ENCODE assay signal across 17 cellular contexts in genomic region chr4:94480362-94480951, GRCh38. TPM values are rescaled to one million over a fixed set of nuclear protein-coding genes. Genes with fewer than 3 reads are reported as not detected.
A peak's percentile ranks its signal among the peaks of the same experiment; 100 is the strongest.
DNase-seq lines count a peak whose midpoint lies in the region; ATAC-seq and TF ChIP-seq lines count a peak whose summit lies in the region.
"Had no signal": no experiment of that assay in that cellular context is flagged by ENCODE, and none has a peak within 500 bp of the region (broad histone marks: within the 10 kb centered on the region; RNA-seq: fewer than 3 reads in every experiment).

No MANE protein-coding gene starts in this region.

- peak; percentile 24 for DNase-seq in OCI-M1 (lab: John Stamatoyannopoulos, UW)
- DNase-seq in heart left ventricle: no peak
- no peak for DNase-seq in nephron progenitor cell
- DNase-seq in CD14-positive monocyte (ENCODE audit: low spot score): no peak
- DNase-seq in activated effector memory CD4-positive, alpha-beta T cell treated with Interleukin-2 at 50 U/mL for 16 hours: no peak
- DNase-seq in cerebellar nuclear complex (lab: John Stamatoyannopoulos, UW): no peak
- DNase-seq: central memory CD4-positive, alpha-beta T cell; effector CD8-positive, alpha-beta T cell; esophagus squamous epithelium; H9; NCI-H1930; NCI-H446 treated with DMSO at 0.1 percent for 48 hours; stimulated activated naive CD4-positive, alpha-beta T cell treated with Interleukin-2 at 50 U/mL for 16 hours; upper lobe of right lung had no signal

- H3K27me3 Mint-ChIP-seq in nephron progenitor cell (ENCODE audit: low read depth, poor library complexity): no peaks in the 10 kb centered on the region
- peaks cover 0 to 1% (median 0%) of the 10 kb centered on the region in 3 donors for H3K27me3 Mint-ChIP-seq in CD14-positive monocyte (ENCODE audit: low read depth in 3 of 3)

- H3K9me3 ChIP-seq in heart left ventricle: no peaks in the 10 kb centered on the region
- H3K9me3 ChIP-seq: esophagus squamous epithelium, upper lobe of right lung had no signal

- peak overlapping the region; percentile 88 for H3K27ac Mint-ChIP-seq in nephron progenitor cell
- H3K27ac Mint-ChIP-seq in CD14-positive monocyte: peak overlapping the region in 1 of 7 donors; percentile 70

- H3K4me3 Mint-ChIP-seq in nephron progenitor cell: no peak overlapping the region
- peak overlapping the region in 1 of 2 donors; percentile 14 for H3K4me3 Mint-ChIP-seq in CD14-positive monocyte
- H3K4me3 Mint-ChIP-seq: H9, neural progenitor cell had no signal

- H3K27ac ChIP-seq in ACC112 (ENCODE audit: low read depth, low read length) (0 out of 2 replicates have a peak overlapping the region, but pooled peaks have one; percentile 4), heart left ventricle (peak overlapping the region in 9 of 12 donors; percentile 13 to 58 (median 39))
- H3K27ac ChIP-seq: esophagus squamous epithelium, neural progenitor cell, upper lobe of right lung had no signal

- H3K27me3 ChIP-seq in ACC112 (ENCODE audit: insufficient read depth, low read length) (no peaks in the 10 kb centered on the region), heart left ventricle (no peaks in the 10 kb centered on the region)
- H3K27me3 ChIP-seq: esophagus squamous epithelium, neural progenitor cell, upper lobe of right lung had no signal

- H2AFZ ChIP-seq in ACC112 (ENCODE audit: low read length, unreplicated experiment): no peak overlapping the region
- H2AFZ ChIP-seq: neural progenitor cell had no signal

- H3K4me3 ChIP-seq in ACC112 (ENCODE audit: low read depth, low read length): no peak overlapping the region
- peak overlapping the region in 1 of 12 donors; percentile 0 for H3K4me3 ChIP-seq in heart left ventricle
- H3K4me3 ChIP-seq: esophagus squamous epithelium, neural progenitor cell, upper lobe of right lung had no signal

- H3K9me3 Mint-ChIP-seq in nephron progenitor cell (no peaks in the 10 kb centered on the region), CD14-positive monocyte (no peaks in the 10 kb centered on the region)
- H3K9me3 Mint-ChIP-seq: H9, neural progenitor cell had no signal

- H3K4me1 ChIP-seq in ACC112 (ENCODE audit: control insufficient read depth, insufficient read depth, low read length, unreplicated experiment): peaks cover 42% of the 10 kb centered on the region
- peaks cover 0 to 87% (median 65%) of the 10 kb centered on the region in 12 donors for H3K4me1 ChIP-seq in heart left ventricle
- H3K4me1 ChIP-seq: upper lobe of right lung had no signal

- H3K36me3 Mint-ChIP-seq in nephron progenitor cell (ENCODE audit: low read depth) (peaks cover 19% of the 10 kb centered on the region), CD14-positive monocyte (peaks cover 10 to 13% of the 10 kb centered on the region in 2 donors)

- intact Hi-C loops in heart left ventricle (cut with DNase I): no loop called here
- intact Hi-C loops in CD14-positive monocyte (cut with micrococcal nuclease): no loop called here

- ATAC-seq in heart left ventricle (peak; percentile 23 to 50 (median 26)), GM21576 (IDR thresholded peaks at IDR 0.05; ENCODE audit: unreplicated experiment) (no peak)
- ATAC-seq: upper lobe of right lung had no signal

- TF ChIP-seq POLR2A in heart left ventricle (IDR thresholded peaks at IDR 0.05): no peak

- TF ChIP-seq CTCF in heart left ventricle (IDR thresholded peaks at IDR 0.05) (no peak), nephron progenitor cell (IDR thresholded peaks at IDR 0.05) (no peak), CD14-positive monocyte (IDR thresholded peaks at IDR 0.05) (no peak)

- peaks cover 7% of the 10 kb centered on the region; the same call in 1 of the 2 replicates for H3K36me3 ChIP-seq in ACC112 (ENCODE audit: insufficient read depth, low read length)
- H3K36me3 ChIP-seq in heart left ventricle: peaks cover 0 to 6% (median 0%) of the 10 kb centered on the region in 9 donors
- H3K36me3 ChIP-seq: esophagus squamous epithelium, neural progenitor cell, upper lobe of right lung had no signal

- H3K79me2 ChIP-seq in ACC112 (ENCODE audit: control insufficient read depth, insufficient read depth, low read length, unreplicated experiment): peaks cover 69% of the 10 kb centered on the region

- H3K4me1 Mint-ChIP-seq in nephron progenitor cell: peaks cover 33% of the 10 kb centered on the region
- H3K4me1 Mint-ChIP-seq in CD14-positive monocyte: peaks cover 22% of the 10 kb centered on the region

- 43 to 60% (median 51%) methylated on average over 2 of the region's 2 CpGs for WGBS in heart left ventricle, 4 donors

RNA-seq across cellular contexts. Expression of gene PDLIM5, which starts 28.7 kb away (rescaled TPM):
- 1,000 to 10,000 TPM in 7 of 9 donors, 100 to 1,000 TPM in 2; 814 to 1,378 (median 1,064) TPM for total RNA-seq in heart left ventricle
- polyA plus RNA-seq in heart left ventricle: 100 to 1,000 TPM; 262 to 648 TPM
- 100 to 1,000 TPM in 1 of 2 donors, 10 to 100 TPM in 1; 80.9 to 105 TPM for polyA plus RNA-seq in CD14-positive monocyte
